Comparison of ENCODE assay signal across 18 cellular contexts in the genomic region with DNA sequence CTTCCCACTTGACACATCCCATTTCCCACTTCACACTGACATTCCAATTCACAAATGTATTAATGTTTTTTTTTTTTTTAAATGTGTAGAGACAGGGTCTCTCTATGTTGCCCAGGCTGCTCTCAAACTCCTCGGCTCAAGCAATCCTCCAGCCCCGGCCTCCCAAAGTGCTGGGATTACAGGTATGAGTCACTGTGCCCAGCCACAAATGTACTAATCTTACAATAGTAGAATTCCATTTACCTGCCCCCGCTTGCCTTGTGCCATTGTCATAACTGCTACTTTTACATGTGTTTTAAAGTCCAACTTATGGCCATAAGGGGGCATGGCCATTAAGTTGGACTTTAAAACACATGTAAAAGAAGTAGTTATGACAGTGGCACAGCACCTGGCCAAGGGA. TPM values are rescaled to one million over a fixed set of nuclear protein-coding genes. Genes with fewer than 3 reads are reported as not detected.
"Had no signal": no experiment of that assay in that cellular context is flagged by ENCODE, and none has a peak within 500 bp of the region (broad histone marks: within the 10 kb centered on the region; RNA-seq: fewer than 3 reads in every experiment).

No MANE protein-coding gene starts in this region.

- FAIRE-seq: astrocyte had no signal

- H3K36me3 ChIP-seq: colonic mucosa, neutrophil, thyroid gland had no signal

- H3K27ac ChIP-seq: colonic mucosa, hepatocyte, neutrophil had no signal

- H3K4me3 ChIP-seq: colonic mucosa, hepatocyte, thyroid gland had no signal

- ATAC-seq: activated CD8-positive, alpha-beta T cell treated with anti-CD3 and anti-CD28 coated beads, Interleukin-2, amount 10 ng/mL, durations not matched to agents 7 days and 5 days; activated naive CD8-positive, alpha-beta T cell treated with anti-CD3 and anti-CD28 coated beads, Interleukin-2, amount 50 U/mL, for 24 hours; stimulated activated effector memory CD8-positive, alpha-beta T cell treated with anti-CD3 and anti-CD28 coated beads, Interleukin-12 subunit alpha, Interleukin-12 subunit beta, amount 100 ng/mL, for 72 hours; T-cell had no signal

- H2AFZ ChIP-seq: hepatocyte had no signal

- DNase-seq: activated CD4-positive, alpha-beta T cell treated with anti-CD3 and anti-CD28 coated beads for 48 hours; activated CD8-positive, alpha-beta memory T cell treated with anti-CD3 and anti-CD28 coated beads, Interleukin-2, amount 50 U/mL, for 48 hours; activated CD8-positive, alpha-beta T cell treated with anti-CD3 and anti-CD28 coated beads, Interleukin-2, amount 10 ng/mL, durations not matched to agents 7 days and 5 days; activated naive CD4-positive, alpha-beta T cell treated with Interleukin-2 at 50 U/mL for 16 hours; activated naive CD8-positive, alpha-beta T cell treated with anti-CD3 and anti-CD28 coated beads, Interleukin-2, amount 50 U/mL, for 24 hours; caudate nucleus; colonic mucosa; effector CD4-positive, alpha-beta T cell; kidney glomerular epithelial cell; naive B cell; T-cell; T1000; thyroid gland had no signal

- H3K79me2 ChIP-seq: hepatocyte had no signal

- H3K27me3 ChIP-seq: colonic mucosa, thyroid gland had no signal

- H3K9me3 ChIP-seq: colonic mucosa, neutrophil, thyroid gland had no signal

- H3K4me2 ChIP-seq: hepatocyte had no signal

RNA-seq across cellular contexts. Expression of a gene that starts 4.6 kb away (rescaled TPM):
- total RNA-seq: activated CD8-positive, alpha-beta T cell treated with anti-CD3 and anti-CD28 coated beads, Interleukin-2, amount 10 ng/mL, durations not matched to agents 7 days and 5 days had no signal

RNA-seq across cellular contexts. Expression of a gene that starts 30.1 kb away (rescaled TPM):
- total RNA-seq: activated CD8-positive, alpha-beta T cell treated with anti-CD3 and anti-CD28 coated beads, Interleukin-2, amount 10 ng/mL, durations not matched to agents 7 days and 5 days; astrocyte; colonic mucosa; hepatocyte; lower leg skin; T-cell had no signal
- polyA plus RNA-seq: hepatocyte had no signal

RNA-seq across cellular contexts. Expression of a gene that starts 37.8 kb away (rescaled TPM):
- total RNA-seq: activated CD8-positive, alpha-beta T cell treated with anti-CD3 and anti-CD28 coated beads, Interleukin-2, amount 10 ng/mL, durations not matched to agents 7 days and 5 days; hepatocyte; thyroid gland had no signal
- polyA plus RNA-seq: hepatocyte had no signal
